Comparison of ENCODE assay signal across 19 cellular contexts in genomic region chr12:91460457-91460856, GRCh38.
"Had no signal": no experiment of that assay in that cellular context is flagged by ENCODE, and none has a peak within 500 bp of the region (broad histone marks: within the 10 kb centered on the region; RNA-seq: fewer than 3 reads in every experiment).

No MANE protein-coding gene starts in this region.

- ATAC-seq: activated T-cell treated with anti-CD3 and anti-CD28 coated beads, Interleukin-2, amount 50 U/mL, for 4 hours; esophagus mucosa; gastroesophageal sphincter; heart left ventricle; stimulated activated naive B cell treated with anti-CD40 and anti-IgM and Interleukin-4, amounts not matched to agents 10 μg/mL and 1 μg/mL and 100 μg/mL, for 72 hours had no signal

- H3K36me3 ChIP-seq: adrenal gland, gastroesophageal sphincter, heart left ventricle, left ventricle myocardium inferior, thoracic aorta, upper lobe of left lung had no signal

- H3K27ac ChIP-seq: adrenal gland, gastroesophageal sphincter, heart left ventricle, left ventricle myocardium inferior, thoracic aorta, upper lobe of left lung, VCaP had no signal

- H3K4me1 ChIP-seq: adrenal gland, gastroesophageal sphincter, heart left ventricle, left ventricle myocardium inferior, upper lobe of left lung had no signal

- H3K27me3 ChIP-seq: adrenal gland, gastroesophageal sphincter, heart left ventricle, upper lobe of left lung had no signal

- H3K4me3 ChIP-seq: adrenal gland, gastroesophageal sphincter, heart left ventricle, left ventricle myocardium inferior, thoracic aorta, upper lobe of left lung had no signal

- H3K9me3 ChIP-seq: adrenal gland, thoracic aorta, upper lobe of left lung had no signal

- DNase-seq: activated CD4-positive, alpha-beta T cell treated with anti-CD3 and anti-CD28 coated beads, Interleukin-2, amount 50 U/mL, for 1 hour; activated CD4-positive, CD25-positive, alpha-beta regulatory T cell treated with anti-CD3 and anti-CD28 coated beads, Interleukin-2, amount 50 U/mL, for 72 hours; activated CD8-positive, alpha-beta memory T cell treated with anti-CD3 and anti-CD28 coated beads, Interleukin-2, amount 50 U/mL, for 4 hours; activated naive CD4-positive, alpha-beta T cell treated with anti-CD3 and anti-CD28 coated beads for 36 hours; activated T-cell treated with anti-CD3 and anti-CD28 coated beads, Interleukin-2, amount 50 U/mL, for 4 hours; adrenal gland; effector CD8-positive, alpha-beta T cell; heart left ventricle; left ventricle myocardium inferior; mammary epithelial cell; midbrain; occipital lobe; retina; stimulated activated naive B cell treated with anti-CD40 and anti-IgM and Interleukin-4, amounts not matched to agents 10 μg/mL and 1 μg/mL and 100 μg/mL, for 72 hours; upper lobe of left lung had no signal
